In genomic region chr4:175702703-175703102, GRCh38 we compare ENCODE assay signal across 27 cellular contexts.
"Had no signal": no experiment of that assay in that cellular context is flagged by ENCODE, and none has a peak within 500 bp of the region (broad histone marks: within the 10 kb centered on the region; RNA-seq: fewer than 3 reads in every experiment).

No MANE protein-coding gene starts in this region.

- H3K27me3 Mint-ChIP-seq: dendritic cell treated with granulocyte-macrophage colony-stimulating factor and Interleukin-4, amounts not matched to agents 40 ng/mL and 50 ng/mL, for 4 days; effector memory CD8-positive, alpha-beta T cell had no signal

- H3K36me3 ChIP-seq: colonic mucosa, esophagus squamous epithelium, gastrocnemius medialis, heart right ventricle, left lung, lower lobe of right lung had no signal

- H3K4me1 ChIP-seq: colonic mucosa, esophagus squamous epithelium, gastrocnemius medialis, heart right ventricle, left lung, lower lobe of right lung had no signal

- FAIRE-seq: endometrium, islet of Langerhans, keratinocyte had no signal

- H3K27ac Mint-ChIP-seq: dendritic cell treated with granulocyte-macrophage colony-stimulating factor and Interleukin-4, amounts not matched to agents 40 ng/mL and 50 ng/mL, for 4 days; effector memory CD8-positive, alpha-beta T cell; endodermal cell; mesothelial cell of epicardium had no signal

- H3K9me3 Mint-ChIP-seq: dendritic cell treated with granulocyte-macrophage colony-stimulating factor and Interleukin-4, amounts not matched to agents 40 ng/mL and 50 ng/mL, for 4 days; endodermal cell; mesothelial cell of epicardium had no signal

- H3K4me3 ChIP-seq: colonic mucosa, esophagus squamous epithelium, gastrocnemius medialis, heart right ventricle, left lung, lower lobe of right lung, mucosa of descending colon had no signal

- H3K9me3 ChIP-seq: colonic mucosa, esophagus squamous epithelium, gastrocnemius medialis, heart right ventricle, left lung, lower lobe of right lung, mucosa of descending colon had no signal

- ATAC-seq: effector memory CD8-positive, alpha-beta T cell; esophagus mucosa; gastrocnemius medialis; heart right ventricle; left cardiac atrium; left lung; left ventricle myocardium superior; lower lobe of right lung; mucosa of descending colon had no signal

- H3K27ac ChIP-seq: colonic mucosa, epithelial cell of prostate, esophagus squamous epithelium, gastrocnemius medialis, heart right ventricle, left lung, lower lobe of right lung had no signal

- H3K36me3 Mint-ChIP-seq: mesothelial cell of epicardium had no signal

- H3K27me3 ChIP-seq: colonic mucosa, esophagus squamous epithelium, gastrocnemius medialis, heart right ventricle, left lung had no signal

- H3K4me3 Mint-ChIP-seq: dendritic cell treated with granulocyte-macrophage colony-stimulating factor and Interleukin-4, amounts not matched to agents 40 ng/mL and 50 ng/mL, for 4 days; effector memory CD8-positive, alpha-beta T cell; endodermal cell; mesothelial cell of epicardium had no signal

- DNase-seq: colonic mucosa; cortex of kidney; effector CD8-positive, alpha-beta T cell; effector memory CD8-positive, alpha-beta T cell; endodermal cell; erythroblast; esophagus squamous epithelium; foreskin fibroblast; foreskin melanocyte; gastrocnemius medialis; glutamatergic neuron; head of caudate nucleus; heart right ventricle; hippocampal formation; left cardiac atrium; left lung; left ventricle myocardium superior; lower lobe of right lung; mesenchymal stem cell; mucosa of descending colon had no signal
